8 cellular contexts compared by ENCODE assay signal in genomic region chr3:107522510-107523360, GRCh38. TPM values are rescaled to one million over a fixed set of nuclear protein-coding genes. Genes with fewer than 3 reads are reported as not detected.
DNase-seq lines count a peak whose midpoint lies in the region; ATAC-seq and TF ChIP-seq lines count a peak whose summit lies in the region.

Gene BBX, plus strand, starts transcription at chr3:107522962. Its CDS starts 187,499 bp downstream, at chr3:107710461.

- H3K9me3 ChIP-seq in left lung, result no peaks in the 10 kb centered on the region

- no peaks in the 10 kb centered on the region for H3K9me3 Mint-ChIP-seq in CD14-positive monocyte

- peak; percentile 92 for ATAC-seq in GM19438 (IDR thresholded peaks at IDR 0.05; ENCODE audit: low read depth, unreplicated experiment)
- peak; percentile 95 for ATAC-seq in HG03571 (IDR thresholded peaks at IDR 0.05; ENCODE audit: unreplicated experiment)
- peak; percentile 92 for ATAC-seq in left lung

- H3K27ac Mint-ChIP-seq in CD14-positive monocyte, result peak within 1 kb of the TSS; percentile 85 to 96 (median 94)

- peak within 1 kb of the TSS; percentile 74 to 86 for H3K4me3 ChIP-seq in left lung

- H3K36me3 ChIP-seq in left lung, result no peaks in the 10 kb centered on the region

- H3K27me3 ChIP-seq in left lung, result no peaks in the 10 kb centered on the region

- peak within 1 kb of the TSS; percentile 94 to 97 for H3K27ac ChIP-seq in left lung

- peaks cover 0 to 14% of the 10 kb centered on the region in 2 donors for H3K4me1 ChIP-seq in left lung

- peaks cover 0 to 6% (median 4%) of the 10 kb centered on the region in 3 donors for H3K27me3 Mint-ChIP-seq in CD14-positive monocyte (ENCODE audit: low read depth in 3 of 3)

- intact Hi-C loops in CD14-positive monocyte (cut with micrococcal nuclease) (no loop called here), left lung (cut with DNase I) (no loop called here)

- H3K36me3 Mint-ChIP-seq in CD14-positive monocyte, result peaks cover 3 to 12% of the 10 kb centered on the region in 2 donors

- peak; percentile 86 for DNase-seq in CD14-positive monocyte (ENCODE audit: low spot score)
- peak; percentile 75 for DNase-seq in NCI-H774 (lab: John Stamatoyannopoulos, UW)
- peak; percentile 87 to 90 for DNase-seq in activated CD4-positive, alpha-beta T cell treated with anti-CD3 and anti-CD28 coated beads, Interleukin-2, amount 50 U/mL, for 4 hours
- peak; percentile 98 for DNase-seq in dermis blood vessel endothelial cell
- DNase-seq in left lung, result peak; percentile 90 to 94
- DNase-seq in stimulated activated CD4-positive, alpha-beta T cell treated with anti-CD3 and anti-CD28 coated beads, Interleukin-2, amount 100 ng/mL, for 4 hours (ENCODE audit: low read depth), result peak; percentile 82

- H3K4me1 Mint-ChIP-seq in CD14-positive monocyte, result peaks cover 24% of the 10 kb centered on the region

- TF ChIP-seq CTCF in CD14-positive monocyte (IDR thresholded peaks at IDR 0.05) (no peak), left lung (IDR thresholded peaks at IDR 0.05) (no peak)

- peak within 1 kb of the TSS; percentile 97 to 98 for H3K4me3 Mint-ChIP-seq in CD14-positive monocyte

RNA-seq across cellular contexts. Expression of gene BBX, which starts in this region (rescaled TPM):
- polyA plus RNA-seq in CD14-positive monocyte, result 10 to 100 TPM; 16.6 to 25.1 TPM
- total RNA-seq in dermis blood vessel endothelial cell, result 56.0 and 80.0 TPM in 2 replicates
- 10 to 100 TPM; 44.3 to 58.6 TPM for total RNA-seq in left lung

Comparison
In these comparisons a context has a peak if more than half of its experiments do, and no peak if none do; other contexts are left out.
1. Peak in every context shown above with its lines: DNase-seq, ATAC-seq, H3K4me3 ChIP-seq and H3K27ac ChIP-seq.